In genomic region chr21:41848533-41848932, GRCh38 we compare ENCODE assay signal across 22 cellular contexts.
"Had no signal": no experiment of that assay in that cellular context is flagged by ENCODE, and none has a peak within 500 bp of the region (broad histone marks: within the 10 kb centered on the region; RNA-seq: fewer than 3 reads in every experiment).

No MANE protein-coding gene starts in this region.

- H3K4me3 ChIP-seq: coronary artery, dorsolateral prefrontal cortex, heart left ventricle had no signal

- H3K9me3 ChIP-seq: heart left ventricle had no signal

- H3K4me1 ChIP-seq: heart left ventricle had no signal

- H3K27me3 ChIP-seq: brain microvascular endothelial cell, dorsolateral prefrontal cortex, heart left ventricle had no signal

- DNase-seq: activated CD4-positive, alpha-beta memory T cell treated with anti-CD3 and anti-CD28 coated beads for 36 hours; activated CD4-positive, alpha-beta T cell treated with anti-CD3 and anti-CD28 coated beads for 36 hours; activated CD4-positive, alpha-beta T cell treated with anti-CD3 and anti-CD28 coated beads, Interleukin-2, amount 10 ng/mL, durations not matched to agents 24 days and 14 days; activated CD4-positive, CD25-positive, alpha-beta regulatory T cell; activated CD4-positive, CD25-positive, alpha-beta regulatory T cell treated with anti-CD3 and anti-CD28 coated beads, Interleukin-2, amount 50 U/mL, for 72 hours; activated CD8-positive, alpha-beta memory T cell treated with anti-CD3 and anti-CD28 coated beads, Interleukin-2, amount 10 ng/mL, durations not matched to agents 7 days and 5 days; activated CD8-positive, alpha-beta memory T cell treated with anti-CD3 and anti-CD28 coated beads, Interleukin-2, amount 50 U/mL, for 4 hours; activated CD8-positive, alpha-beta T cell treated with anti-CD3 and anti-CD28 coated beads, Interleukin-2, amount 10 ng/mL, durations not matched to agents 7 days and 5 days; activated naive CD4-positive, alpha-beta T cell treated with anti-CD3 and anti-CD28 coated beads for 36 hours; activated T-cell treated with anti-CD3 and anti-CD28 coated beads, Interleukin-2, amount 50 U/mL, for 1 hour; activated T-cell treated with anti-CD3 and anti-CD28 coated beads, Interleukin-2, amount 50 U/mL, for 48 hours; amniotic stem cell; anterior cingulate cortex; brain microvascular endothelial cell; dorsolateral prefrontal cortex; effector memory CD4-positive, alpha-beta T cell; endodermal cell; glutamatergic neuron; heart left ventricle; T-helper 2 cell had no signal

- ATAC-seq: activated CD4-positive, alpha-beta T cell treated with anti-CD3 and anti-CD28 coated beads for 36 hours; activated CD8-positive, alpha-beta memory T cell treated with anti-CD3 and anti-CD28 coated beads, Interleukin-2, amount 10 ng/mL, durations not matched to agents 7 days and 5 days; activated CD8-positive, alpha-beta T cell treated with anti-CD3 and anti-CD28 coated beads, Interleukin-2, amount 10 ng/mL, durations not matched to agents 7 days and 5 days; esophagus mucosa; heart left ventricle had no signal

- H3K27ac ChIP-seq: brain microvascular endothelial cell, coronary artery, dorsolateral prefrontal cortex, heart left ventricle had no signal
